ENCODE assay signal across 20 cellular contexts in the genomic region with DNA sequence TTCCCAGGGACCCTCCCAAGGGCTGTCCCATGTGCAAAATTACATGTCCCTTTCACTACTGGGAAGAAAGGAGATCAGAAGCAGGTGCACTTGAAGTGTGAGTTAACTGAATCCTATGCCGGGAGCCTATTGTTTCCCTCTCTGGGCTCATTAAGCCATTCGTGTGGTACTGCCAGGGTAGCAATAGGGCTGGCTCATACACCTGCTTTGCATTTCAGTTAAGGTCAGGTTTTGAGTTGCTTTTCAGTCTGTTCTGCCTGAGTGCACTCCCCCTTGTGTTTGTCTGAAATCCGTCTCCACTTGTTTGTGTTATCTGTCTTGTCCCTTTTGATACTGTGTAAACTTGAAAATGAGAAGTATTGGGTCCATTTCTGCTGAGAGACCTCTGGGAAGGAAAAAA.
DNase-seq lines count a peak whose midpoint lies in the region; TF ChIP-seq lines count a peak whose summit lies in the region.
"Had no signal": no experiment of that assay in that cellular context is flagged by ENCODE, and none has a peak within 500 bp of the region (broad histone marks: within the 10 kb centered on the region; RNA-seq: fewer than 3 reads in every experiment).

No MANE protein-coding gene starts in this region.

- no peak overlapping the region for H3K4me3 ChIP-seq in smooth muscle cell
- H3K4me3 ChIP-seq: cardiac muscle cell, heart left ventricle, upper lobe of left lung had no signal

- no peak overlapping the region for H3K4me2 ChIP-seq in smooth muscle cell

- no peaks in the 10 kb centered on the region for H3K79me2 ChIP-seq in smooth muscle cell (ENCODE audit: low read depth)

- no peak overlapping the region for H3K27ac ChIP-seq in smooth muscle cell (ENCODE audit: low read depth)
- H3K27ac ChIP-seq: C4-2B, cardiac muscle cell, heart left ventricle, HL-60, upper lobe of left lung had no signal

- H2AFZ ChIP-seq in smooth muscle cell (ENCODE audit: low read depth) = peak overlapping the region; percentile 26

- no peaks in the 10 kb centered on the region for H3K27me3 ChIP-seq in smooth muscle cell (ENCODE audit: low read depth)
- H3K27me3 ChIP-seq: cardiac muscle cell, heart left ventricle, upper lobe of left lung had no signal

- no peaks in the 10 kb centered on the region for H3K9me3 ChIP-seq in smooth muscle cell (replicated peaks; ENCODE audit: low read depth)
- H3K9me3 ChIP-seq: heart left ventricle, upper lobe of left lung had no signal

- peak; percentile 5 for DNase-seq in NCI-H146 treated with DMSO at 0.1 percent for 48 hours (lab: John Stamatoyannopoulos, UW; ENCODE audit: unreplicated experiment)
- DNase-seq in NCI-H146 (lab: John Stamatoyannopoulos, UW) = no peak
- DNase-seq in NCI-H2196 (lab: John Stamatoyannopoulos, UW; ENCODE audit: unreplicated experiment) = peak; percentile 14
- DNase-seq in SHP77 (lab: John Stamatoyannopoulos, UW) = peak; percentile 63 to 80
- DNase-seq in smooth muscle cell (lab: John Stamatoyannopoulos, UW; ENCODE audit: unreplicated experiment) = no peak
- DNase-seq in activated T-cell treated with anti-CD3 and anti-CD28 coated beads, Interleukin-2, amount 50 U/mL, for 48 hours = no peak
- DNase-seq in DMS114 treated with DMSO at 0.1 percent for 48 hours (lab: John Stamatoyannopoulos, UW; ENCODE audit: unreplicated experiment) = no peak
- no peak for DNase-seq in NOMO-1 treated with dmso at 0.1 percent for 144 hours (lab: John Stamatoyannopoulos, UW; ENCODE audit: unreplicated experiment)
- DNase-seq: 8988T; activated CD4-positive, alpha-beta memory T cell treated with anti-CD3 and anti-CD28 coated beads, Interleukin-2, amount 10 ng/mL, durations not matched to agents 7 days and 5 days; activated naive CD8-positive, alpha-beta T cell treated with anti-CD3 and anti-CD28 coated beads, Interleukin-2, amount 50 U/mL, for 24 hours; heart left ventricle; islet precursor cell; KG1; NCI-H1930; stimulated activated naive CD8-positive, alpha-beta T cell treated with anti-CD3 and anti-CD28 coated beads, Interleukin-15, Interleukin-2, amounts not matched to agents 100 U/mL and 50 U/mL, for 24 hours; upper lobe of left lung had no signal

- 81% methylated on average over 3 of the region's 3 CpGs for WGBS in smooth muscle cell (ENCODE audit: low lambda C conversion rate)

- H3K36me3 ChIP-seq in smooth muscle cell (ENCODE audit: low read depth) = no peaks in the 10 kb centered on the region
- H3K36me3 ChIP-seq: cardiac muscle cell, heart left ventricle, upper lobe of left lung had no signal

- H4K20me1 ChIP-seq in smooth muscle cell (ENCODE audit: low read depth) = no peaks in the 10 kb centered on the region

- H3K9ac ChIP-seq in smooth muscle cell (ENCODE audit: low read depth) = no peak overlapping the region

- no peaks in the 10 kb centered on the region for H3F3A ChIP-seq in smooth muscle cell (ENCODE audit: low read depth)

- H3K4me1 ChIP-seq in smooth muscle cell (ENCODE audit: low read depth) = peaks cover 5% of the 10 kb centered on the region
- H3K4me1 ChIP-seq: heart left ventricle, upper lobe of left lung had no signal

- no peak for TF ChIP-seq CTCF in smooth muscle cell (IDR thresholded peaks at IDR 0.05; ENCODE audit: borderline replicate concordance, insufficient read depth, poor library complexity, severe bottlenecking)

Comparison
In these comparisons a context has a peak if more than half of its experiments do, and no peak if none do; other contexts are left out.
1. DNase-seq: peak in NCI-H146 treated with DMSO at 0.1 percent for 48 hours (single experiment), NCI-H2196 (single experiment) and SHP77 (2 of 2); none in NCI-H146 (single experiment), smooth muscle cell (single experiment), activated T-cell treated with anti-CD3 and anti-CD28 coated beads, Interleukin-2, amount 50 U/mL, for 48 hours (0 of 2), DMS114 treated with DMSO at 0.1 percent for 48 hours (single experiment) and NOMO-1 treated with dmso at 0.1 percent for 144 hours (single experiment).